ENCODE assay signal across 1 cellular context in genomic region chr3:33054100-33055097, GRCh38.
TF ChIP-seq lines count a peak whose summit lies in the region.

No MANE protein-coding gene starts in this region.

TF ChIP-seq in K562, 482 proteins besides CTCF, POLR2A, EP300 and RAD21 (continued from another document and continues in another):
- TF ChIP-seq ERF (CRISPR knock-in tag; IDR thresholded peaks at IDR 0.05) (no peak), ZNF766 (CRISPR knock-in tag; conservative IDR thresholded peaks at IDR 0.05) (peak; percentile 84), ZNF644 (tag; IDR thresholded peaks at IDR 0.05; ENCODE audit: low read depth) (peak; percentile 56; the same call in 1 of the 2 replicates), IRF9 (tag; IDR thresholded peaks at IDR 0.05) (no peak), COPS2 (conservative IDR thresholded peaks at IDR 0.05) (no peak), POU5F1 (IDR thresholded peaks at IDR 0.05; ENCODE audit: borderline replicate concordance, low read depth, low read length, partially characterized antibody) (no peak), RBM39 (optimal IDR thresholded peaks at IDR 0.05; ENCODE audit: low read depth, low read length) (no peak), TRIM25 (IDR thresholded peaks at IDR 0.05; ENCODE audit: borderline replicate concordance) (no peak), ZNF41 (CRISPR knock-in tag; conservative IDR thresholded peaks at IDR 0.05) (no peak), DDX20 (tag; IDR thresholded peaks at IDR 0.05; ENCODE audit: low read depth) (no peak), SAFB2 (IDR thresholded peaks at IDR 0.05; ENCODE audit: borderline replicate concordance, low read depth, low read length, severe bottlenecking) (no peak), ZNF12 (CRISPR knock-in tag; IDR thresholded peaks at IDR 0.05) (peak; percentile 99), SAP30 (IDR thresholded peaks at IDR 0.05; ENCODE audit: borderline replicate concordance, insufficient read depth, low read depth, low read length, poor library complexity, severe bottlenecking) (no peak), CBX5 (IDR thresholded peaks at IDR 0.05; ENCODE audit: borderline replicate concordance, low read depth) (no peak), NR3C1 (CRISPR knock-in tag; IDR thresholded peaks at IDR 0.05) (no peak), PPARD (CRISPR knock-in tag; IDR thresholded peaks at IDR 0.05) (no peak), HNRNPLL (IDR thresholded peaks at IDR 0.05; ENCODE audit: low read depth, low read length, poor library complexity, severe bottlenecking) (no peak), CREB1 (IDR thresholded peaks at IDR 0.05) (peak; percentile 27; the same call in 1 of the 2 replicates), CREB1 (CRISPR knock-in tag; IDR thresholded peaks at IDR 0.05) (no peak), FOXJ3 (CRISPR knock-in tag; IDR thresholded peaks at IDR 0.05) (no peak), IRF2 (CRISPR knock-in tag; IDR thresholded peaks at IDR 0.05) (no peak), YBX1 (IDR thresholded peaks at IDR 0.05) (no peak), ZNF695 (CRISPR knock-in tag; IDR thresholded peaks at IDR 0.05) (no peak), EWSR1 (IDR thresholded peaks at IDR 0.05; ENCODE audit: borderline replicate concordance, low read depth, partially characterized antibody) (no peak), HNRNPK (IDR thresholded peaks at IDR 0.05; ENCODE audit: low read depth, low read length, poor library complexity, severe bottlenecking) (no peak), ZBED1 (IDR thresholded peaks at IDR 0.05) (no peak), CUX1 (CRISPR knock-in tag; IDR thresholded peaks at IDR 0.05) (no peak), ZNF224 (CRISPR knock-in tag; IDR thresholded peaks at IDR 0.05) (no peak), GMEB1 (CRISPR knock-in tag; IDR thresholded peaks at IDR 0.05) (no peak), E4F1 (CRISPR knock-in tag; IDR thresholded peaks at IDR 0.05; ENCODE audit: borderline replicate concordance) (no peak), FOXA3 (CRISPR knock-in tag; conservative IDR thresholded peaks at IDR 0.05 in 1 of 2, IDR thresholded peaks at IDR 0.05 in 1 of 2) (peak in 1 of 2 experiments; percentile 93; a peak in 2 of 4 replicates), THRAP3 (IDR thresholded peaks at IDR 0.05; ENCODE audit: borderline replicate concordance) (no peak), ZNF217 (CRISPR knock-in tag; IDR thresholded peaks at IDR 0.05) (no peak), NRF1 (conservative IDR thresholded peaks at IDR 0.05 in 1 of 2, IDR thresholded peaks at IDR 0.05 in 1 of 2) (no peak), LCOR (CRISPR knock-in tag; IDR thresholded peaks at IDR 0.05) (no peak), HNRNPH1 (optimal IDR thresholded peaks at IDR 0.05; ENCODE audit: low read depth, low read length) (no peak), PML (IDR thresholded peaks at IDR 0.05; ENCODE audit: low read length) (peak; percentile 94), THRA (IDR thresholded peaks at IDR 0.05) (peak; percentile 78), DACH1 (IDR thresholded peaks at IDR 0.05; ENCODE audit: partially characterized antibody) (no peak), CXXC5 (CRISPR knock-in tag; IDR thresholded peaks at IDR 0.05) (peak; percentile 45), ZKSCAN1 (IDR thresholded peaks at IDR 0.05; ENCODE audit: low read depth, low read length) (0 out of 2 replicates have a peak, but pooled peaks have one; percentile 29), SIX5 (IDR thresholded peaks at IDR 0.05; ENCODE audit: borderline replicate concordance in 1 of 2, insufficient read depth in 1 of 2, low read depth in 1 of 2, low read length in 2 of 2) (no peak), ARID3A (IDR thresholded peaks at IDR 0.05; ENCODE audit: borderline replicate concordance, low read depth, low read length) (no peak), ZNF609 (CRISPR knock-in tag; IDR thresholded peaks at IDR 0.05; ENCODE audit: borderline replicate concordance) (no peak), MTA1 (IDR thresholded peaks at IDR 0.05; ENCODE audit: borderline replicate concordance) (peak; percentile 83), TCF7L2 (IDR thresholded peaks at IDR 0.05; ENCODE audit: low read depth, low read length) (no peak), ZNF57 (CRISPR knock-in tag; IDR thresholded peaks at IDR 0.05) (no peak)
